In genomic region chr2:119721043-119721442, GRCh38 we compare ENCODE assay signal across 20 cellular contexts.
"Had no signal": no experiment of that assay in that cellular context is flagged by ENCODE, and none has a peak within 500 bp of the region (broad histone marks: within the 10 kb centered on the region; RNA-seq: fewer than 3 reads in every experiment).

No MANE protein-coding gene starts in this region.

- H3K4me1 ChIP-seq: stomach, suprapubic skin, tibial nerve had no signal

- ATAC-seq: activated naive CD8-positive, alpha-beta T cell treated with anti-CD3 and anti-CD28 coated beads, Interleukin-2, amount 50 U/mL, for 24 hours; stimulated activated memory B cell treated with anti-CD40 and anti-IgM and Interleukin-4, amounts not matched to agents 10 μg/mL and 1 μg/mL and 100 μg/mL, for 72 hours; T-helper 17 cell had no signal

- H3K36me3 ChIP-seq: stomach, suprapubic skin, tibial nerve had no signal

- H3K9me3 ChIP-seq: stomach, suprapubic skin, tibial nerve had no signal

- DNase-seq: activated CD4-positive, alpha-beta memory T cell treated with anti-CD3 and anti-CD28 coated beads for 36 hours; activated CD4-positive, alpha-beta T cell treated with anti-CD3 and anti-CD28 coated beads for 48 hours; activated gamma-delta T cell; activated naive CD4-positive, alpha-beta T cell treated with anti-CD3 and anti-CD28 coated beads, Interleukin-2, amount 50 U/mL, for 16 hours; activated naive CD8-positive, alpha-beta T cell treated with anti-CD3 and anti-CD28 coated beads, Interleukin-2, amount 50 U/mL, for 24 hours; activated T-cell treated with anti-CD3 and anti-CD28 coated beads, Interleukin-2, amount 50 U/mL, for 48 hours; aorta; caudate nucleus; effector CD8-positive, alpha-beta T cell; erythroblast; occipital lobe; retina; stimulated activated CD4-positive, alpha-beta T cell treated with anti-CD3 and anti-CD28 coated beads, Interleukin-2, amount 100 ng/mL, for 24 hours; stomach; SW 1271; T-helper 17 cell had no signal

- H3K27me3 ChIP-seq: suprapubic skin, tibial nerve had no signal

- H3K27ac ChIP-seq: skin epidermis, stomach, suprapubic skin, tibial nerve had no signal

- H3K4me3 ChIP-seq: skin epidermis, stomach, suprapubic skin, tibial nerve had no signal
